Comparison of ENCODE assay signal across 9 cellular contexts in the genomic region with DNA sequence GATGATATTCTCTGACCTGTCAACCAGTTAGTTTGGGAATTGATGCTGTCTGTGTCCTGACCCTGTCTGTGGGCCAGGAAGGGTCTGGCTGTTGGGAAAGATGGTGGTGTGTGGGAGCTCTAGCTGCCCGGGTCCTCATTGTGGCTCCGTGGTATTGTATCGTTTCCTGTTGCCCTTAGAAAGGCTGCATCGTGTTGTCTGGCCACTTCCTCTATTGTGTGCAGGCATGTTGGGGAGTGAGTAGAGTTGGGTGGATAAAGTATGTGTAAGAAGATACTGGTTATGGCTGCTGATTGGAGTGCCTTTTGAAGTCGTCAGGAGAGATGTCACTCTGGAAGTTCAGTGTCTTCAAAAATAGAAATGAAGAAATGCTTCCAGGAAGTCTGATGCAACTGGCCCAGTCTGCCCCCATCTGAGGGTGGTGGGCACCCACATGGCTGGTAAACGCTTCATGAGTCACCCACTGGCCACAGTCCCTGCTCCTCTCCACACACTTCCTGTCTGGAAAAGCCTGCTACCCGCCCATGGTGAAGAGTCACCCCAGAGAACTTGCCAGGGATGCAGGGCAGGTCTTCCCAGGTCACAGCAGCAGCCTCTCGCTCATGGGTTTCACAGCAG. TPM values are rescaled to one million over a fixed set of nuclear protein-coding genes. Genes with fewer than 3 reads are reported as not detected.
DNase-seq lines count a peak whose midpoint lies in the region; ATAC-seq, FAIRE-seq and TF ChIP-seq lines count a peak whose summit lies in the region.
"Had no signal": no experiment of that assay in that cellular context is flagged by ENCODE, and none has a peak within 500 bp of the region (broad histone marks: within the 10 kb centered on the region; RNA-seq: fewer than 3 reads in every experiment).

No MANE protein-coding gene starts in this region.

- H3K79me2 ChIP-seq in endothelial cell of umbilical vein (ENCODE audit: control insufficient read depth, insufficient read depth, low read length), result peaks cover 12% of the 10 kb centered on the region

- no peaks in the 10 kb centered on the region for H3K9me3 ChIP-seq in endothelial cell of umbilical vein (replicated peaks; ENCODE audit: control insufficient read depth, insufficient read depth, low read length)
- H3K9me3 ChIP-seq in thoracic aorta, result no peaks in the 10 kb centered on the region

- peak overlapping the region; percentile 96 for H3K27ac Mint-ChIP-seq in activated CD4-positive, alpha-beta T cell treated with anti-CD3 and anti-CD28 coated beads, Interleukin-2, amount 10 ng/mL, durations not matched to agents 24 days and 14 days
- H3K27ac Mint-ChIP-seq in naive B cell, result peak overlapping the region; percentile 3 to 89 (median 56)

- CTCF ChIA-PET in endothelial cell of umbilical vein (lab: Charles Lee), result interaction anchor here (1.0 to 2.3 kb wide), 5 partner anchors 19 to 79 kb away, joined by 3 to 8 read pairs (median 4); a partner anchor contains a TSS

- H4K20me1 ChIP-seq in endothelial cell of umbilical vein (replicated peaks; ENCODE audit: control insufficient read depth, extremely low read depth, insufficient read depth, low read length), result no peaks in the 10 kb centered on the region

- FAIRE-seq in endothelial cell of umbilical vein (lab: Jason Lieb, UNC), result peak; percentile 93

- no peak for TF ChIP-seq POLR2A in endothelial cell of umbilical vein (IDR thresholded peaks at IDR 0.05; ENCODE audit: low read depth, low read length)

- peak overlapping the region; percentile 79 for H3K4me3 Mint-ChIP-seq in activated CD4-positive, alpha-beta T cell treated with anti-CD3 and anti-CD28 coated beads, Interleukin-2, amount 10 ng/mL, durations not matched to agents 24 days and 14 days
- H3K4me3 Mint-ChIP-seq in naive B cell, result peak overlapping the region; percentile 0 to 88 (median 67)

- dilution Hi-C loops in endothelial cell of umbilical vein (cut with MboI; ENCODE audit: extremely low pct_ligation_motif_present, low sequenced_read_pairs), result no loop called here

- H3K27ac ChIP-seq in endothelial cell of umbilical vein (ENCODE audit: insufficient read depth, low read depth, low read length) (peak overlapping the region; percentile 82), thoracic aorta (peak overlapping the region; percentile 22 to 51)

- peaks cover 35% of the 10 kb centered on the region for H3K36me3 Mint-ChIP-seq in activated CD4-positive, alpha-beta T cell treated with anti-CD3 and anti-CD28 coated beads, Interleukin-2, amount 10 ng/mL, durations not matched to agents 24 days and 14 days (ENCODE audit: low read depth)
- peaks cover 9 to 17% of the 10 kb centered on the region in 2 donors for H3K36me3 Mint-ChIP-seq in naive B cell

- ATAC-seq in GM19023 (IDR thresholded peaks at IDR 0.05; ENCODE audit: unreplicated experiment), result peak; percentile 64
- ATAC-seq in naive B cell (ENCODE audit: low read depth in 2 of 2), result peak; percentile 89 to 90
- peak; percentile 73 for ATAC-seq in thoracic aorta (ENCODE audit: insufficient number of reproducible peaks, low FRiP score, low read depth)
- ATAC-seq in HG02970 (IDR thresholded peaks at IDR 0.05; ENCODE audit: low FRiP score, unreplicated experiment), result no peak

- H3K27me3 ChIP-seq in endothelial cell of umbilical vein (ENCODE audit: control insufficient read depth in 2 of 2, insufficient read depth in 2 of 2, low read length in 2 of 2) (no peaks in the 10 kb centered on the region), thoracic aorta (replicated peaks; ENCODE audit: insufficient read depth) (no peaks in the 10 kb centered on the region), H7 (ENCODE audit: control insufficient read depth, insufficient read depth, low read length) (no peaks in the 10 kb centered on the region)
- H3K27me3 ChIP-seq: cardiac muscle cell had no signal

- TF ChIP-seq CTCF in endothelial cell of umbilical vein (IDR thresholded peaks at IDR 0.05; ENCODE audit: extremely low read depth in 1 of 2, insufficient read depth in 1 of 2, low read depth in 1 of 2, low read length in 2 of 2) (no peak), thoracic aorta (IDR thresholded peaks at IDR 0.05) (no peak)

- TF ChIP-seq EP300 in Ishikawa (IDR thresholded peaks at IDR 0.05; ENCODE audit: borderline replicate concordance), result no peak

- DNase-seq in activated CD4-positive, alpha-beta T cell treated with anti-CD3 and anti-CD28 coated beads, Interleukin-2, amount 10 ng/mL, durations not matched to agents 24 days and 14 days, result peak; percentile 78
- DNase-seq in endothelial cell of umbilical vein (ENCODE audit: low read depth, low spot score) (peak; percentile 83), naive B cell (peak; percentile 46), thoracic aorta (ENCODE audit: low spot score) (peak; percentile 78), H7 (no peak)

- H2AFZ ChIP-seq in endothelial cell of umbilical vein (ENCODE audit: low read depth, low read length), result peak overlapping the region; percentile 19

- peaks cover 4% of the 10 kb centered on the region for H3K9me3 Mint-ChIP-seq in activated CD4-positive, alpha-beta T cell treated with anti-CD3 and anti-CD28 coated beads, Interleukin-2, amount 10 ng/mL, durations not matched to agents 24 days and 14 days
- H3K9me3 Mint-ChIP-seq in naive B cell, result peaks cover 0 to 4% (median 0%) of the 10 kb centered on the region in 7 donors

- no peaks in the 10 kb centered on the region for H3K27me3 Mint-ChIP-seq in activated CD4-positive, alpha-beta T cell treated with anti-CD3 and anti-CD28 coated beads, Interleukin-2, amount 10 ng/mL, durations not matched to agents 24 days and 14 days
- H3K27me3 Mint-ChIP-seq in naive B cell, result no peaks in the 10 kb centered on the region

- H3K4me3 ChIP-seq in endothelial cell of umbilical vein (replicated peaks in 1 of 3; ENCODE audit: insufficient read depth in 1 of 3, low read depth in 1 of 3, low read length in 3 of 3) (no peak overlapping the region), thoracic aorta (no peak overlapping the region), H7 (ENCODE audit: insufficient read depth, low read depth, low read length) (no peak overlapping the region)
- H3K4me3 ChIP-seq: cardiac muscle cell had no signal

- H3K9ac ChIP-seq in endothelial cell of umbilical vein (replicated peaks; ENCODE audit: extremely low read depth, insufficient read depth, low read length), result peak overlapping the region; percentile 36

- POLR2A ChIA-PET in endothelial cell of umbilical vein (lab: Charles Lee), result no interaction called here

- intact Hi-C loops in activated CD4-positive, alpha-beta T cell treated with anti-CD3 and anti-CD28 coated beads, Interleukin-2, amount 10 ng/mL, durations not matched to agents 24 days and 14 days (cut with micrococcal nuclease), result loop anchor here (2.0 kb wide), 1 partner anchor 67 kb away; no protein-coding TSS in a partner anchor
- intact Hi-C loops in endothelial cell of umbilical vein (cut with micrococcal nuclease), result loop anchor here (1.0 kb wide), 3 partner anchors 21 to 55 kb away; no protein-coding TSS in a partner anchor

- no peak for TF ChIP-seq RAD21 in Ishikawa (IDR thresholded peaks at IDR 0.05; ENCODE audit: low read depth)

- peaks cover 55% of the 10 kb centered on the region for H3K4me1 Mint-ChIP-seq in activated CD4-positive, alpha-beta T cell treated with anti-CD3 and anti-CD28 coated beads, Interleukin-2, amount 10 ng/mL, durations not matched to agents 24 days and 14 days
- peaks cover 50 to 71% (median 65%) of the 10 kb centered on the region in 3 donors for H3K4me1 Mint-ChIP-seq in naive B cell

- H3K36me3 ChIP-seq in endothelial cell of umbilical vein (ENCODE audit: control insufficient read depth in 2 of 2, extremely low read depth in 1 of 2, insufficient read depth in 2 of 2, low read length in 2 of 2) (no peaks in the 10 kb centered on the region), thoracic aorta (no peaks in the 10 kb centered on the region), H7 (replicated peaks; ENCODE audit: control insufficient read depth, insufficient read depth, low read length) (no peaks in the 10 kb centered on the region)
- H3K36me3 ChIP-seq: cardiac muscle cell had no signal

- peaks cover 34% of the 10 kb centered on the region for H3K4me1 ChIP-seq in endothelial cell of umbilical vein (ENCODE audit: control insufficient read depth, extremely low read depth, insufficient read depth, low read length)
- peaks cover 11 to 41% of the 10 kb centered on the region in 2 donors for H3K4me1 ChIP-seq in thoracic aorta (ENCODE audit: control insufficient read depth in 1 of 2, low read depth in 2 of 2)

- TSS peak; percentile 78 for BruUV-seq in endothelial cell of umbilical vein (replicated peaks; lab: Mats Ljungman, UMichigan)

- peak overlapping the region; percentile 52 for H3K4me2 ChIP-seq in endothelial cell of umbilical vein (ENCODE audit: insufficient read depth, low read length)

- H3K9me1 ChIP-seq in endothelial cell of umbilical vein (replicated peaks; ENCODE audit: control insufficient read depth, extremely low read depth, insufficient read depth, low read length), result no peaks in the 10 kb centered on the region

TF ChIP-seq in Ishikawa, 13 proteins besides CTCF, POLR2A, EP300 and RAD21:
- TF ChIP-seq, protein P1, sequence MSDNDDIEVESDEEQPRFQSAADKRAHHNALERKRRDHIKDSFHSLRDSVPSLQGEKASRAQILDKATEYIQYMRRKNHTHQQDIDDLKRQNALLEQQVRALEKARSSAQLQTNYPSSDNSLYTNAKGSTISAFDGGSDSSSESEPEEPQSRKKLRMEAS (IDR thresholded peaks at IDR 0.05), result no peak
- 0 out of 2 replicates have a peak, but pooled peaks have one; percentile 11 for TF ChIP-seq NFIC (IDR thresholded peaks at IDR 0.05)

TF ChIP-seq in endothelial cell of umbilical vein, 7 proteins besides CTCF, POLR2A, EP300 and RAD21 (continues in another document):
- TF ChIP-seq MYC (IDR thresholded peaks at IDR 0.05; ENCODE audit: low read depth, low read length), result no peak
- peak; percentile 89 for TF ChIP-seq FOS (IDR thresholded peaks at IDR 0.05; ENCODE audit: borderline replicate concordance, insufficient read depth, low read length)
- TF ChIP-seq EZH2 (IDR thresholded peaks at IDR 0.05; ENCODE audit: borderline replicate concordance, low read depth, low read length, severe bottlenecking), result no peak

RNA-seq across cellular contexts. Expression of a gene that starts 27.9 kb away (rescaled TPM):
- 19.0 TPM in 2 replicates for total RNA-seq in activated CD4-positive, alpha-beta T cell treated with anti-CD3 and anti-CD28 coated beads, Interleukin-2, amount 10 ng/mL, durations not matched to agents 24 days and 14 days
- total RNA-seq in endothelial cell of umbilical vein (23.4 and 29.2 TPM in 2 replicates), thoracic aorta (10 to 100 TPM; 15.8 to 38.4 TPM)
- polyA plus RNA-seq in endothelial cell of umbilical vein (29.2 and 32.5 TPM in 2 replicates), naive B cell (ENCODE audit: low read depth in 6 of 6) (10 to 100 TPM in 1 of 6 donors, 1 to 10 TPM in 4, not detected in 1; 5.6 to 13.9 (median 5.7) TPM)
- 18.4 and 22.5 TPM in 2 replicates for polyA plus RNA-seq in endothelial cell of umbilical vein (2011; cell fraction: cytosol; rRNA removed)
- 23.4 and 24.6 TPM in 2 replicates for polyA plus RNA-seq in endothelial cell of umbilical vein (2011; cell fraction: nucleus; rRNA removed)
- polyA plus RNA-seq in endothelial cell of umbilical vein (2012), result 17.6 and 21.9 TPM in 2 replicates
- polyA minus RNA-seq in endothelial cell of umbilical vein, result 21.0 and 22.8 TPM in 2 replicates
- 4.2 TPM for polyA minus RNA-seq in endothelial cell of umbilical vein (2011; cell fraction: cytosol; rRNA and poly(A)+ RNA removed)
- 9.3 and 9.5 TPM in 2 replicates for polyA minus RNA-seq in endothelial cell of umbilical vein (2011; cell fraction: nucleus; rRNA and poly(A)+ RNA removed)
- 1.9 and 3.2 TPM in 2 replicates for total RNA-seq in H7 (2014; rRNA removed; shearing (Covaris generic))
